Comparison of ENCODE assay signal across 1 cellular context in genomic region chr5:145859897-145860296, GRCh38.
TF ChIP-seq lines count a peak whose summit lies in the region.

No MANE protein-coding gene starts in this region.

TF ChIP-seq in H1, 55 proteins besides CTCF, POLR2A, EP300 and RAD21:
- TF ChIP-seq TEAD4 (IDR thresholded peaks at IDR 0.05; ENCODE audit: low read depth, low read length) (0 out of 2 replicates have a peak, but pooled peaks have one; percentile 26), MAX (IDR thresholded peaks at IDR 0.05) (no peak)
TF ChIP-seq in H1: peak in this region for 1.
